9 cellular contexts compared by ENCODE assay signal in genomic region chr7:46932656-46933424, GRCh38.
DNase-seq lines count a peak whose midpoint lies in the region; ATAC-seq and TF ChIP-seq lines count a peak whose summit lies in the region.
"Had no signal": no experiment of that assay in that cellular context is flagged by ENCODE, and none has a peak within 500 bp of the region (broad histone marks: within the 10 kb centered on the region; RNA-seq: fewer than 3 reads in every experiment).

No MANE protein-coding gene starts in this region.

- no peak for ATAC-seq in effector memory CD8-positive, alpha-beta T cell (replicated peaks)

- WGBS in liver, result 40% methylated on average over 7 of the region's 7 CpGs

- peak in 1 of 2 donors; percentile 42 for TF ChIP-seq RAD21 in liver (IDR thresholded peaks at IDR 0.05)

- H3K4me3 Mint-ChIP-seq in effector memory CD8-positive, alpha-beta T cell, result no peak overlapping the region

- TF ChIP-seq CTCF in liver (IDR thresholded peaks at IDR 0.05; ENCODE audit: low read depth, low read length, missing input control) (no peak), GM10266 (IDR thresholded peaks at IDR 0.05; ENCODE audit: control insufficient read depth, insufficient read depth, low read depth, missing control alignments) (no peak)

- H3K4me1 ChIP-seq in liver (ENCODE audit: control insufficient read depth in 4 of 4, insufficient read depth in 4 of 4, low read length in 3 of 4), result peaks cover 1 to 17% (median 9%) of the 10 kb centered on the region in 4 donors

- peak overlapping the region in 1 of 2 donors; percentile 18 for H3K27ac ChIP-seq in liver (ENCODE audit: low read depth in 1 of 2, low read length in 2 of 2)

- DNase-seq in ACHN (peak; percentile 21), M059J (ENCODE audit: low read depth) (peak; percentile 90), brain pericyte (ENCODE audit: low read depth, low spot score) (peak; percentile 56), GM10266 (ENCODE audit: extremely low spot score) (no peak), NCI-H526 treated with DMSO at 0.1 percent for 48 hours (lab: John Stamatoyannopoulos, UW) (no peak), COLO829 (ENCODE audit: low spot score) (no peak)
- DNase-seq in effector memory CD8-positive, alpha-beta T cell, result no peak
- DNase-seq: stimulated activated naive CD4-positive, alpha-beta T cell had no signal

- H3K36me3 ChIP-seq in liver (ENCODE audit: control insufficient read depth in 4 of 4, insufficient read depth in 3 of 4, low read depth in 1 of 4, low read length in 3 of 4), result no peaks in the 10 kb centered on the region

- no peak overlapping the region for H3K9ac ChIP-seq in liver (ENCODE audit: low read depth in 1 of 2, low read length in 2 of 2)

- H3K4me1 Mint-ChIP-seq in effector memory CD8-positive, alpha-beta T cell (ENCODE audit: low read depth in 2 of 2), result no peaks in the 10 kb centered on the region

- no peak overlapping the region for H3K27ac Mint-ChIP-seq in effector memory CD8-positive, alpha-beta T cell

- no peaks in the 10 kb centered on the region for H3K36me3 Mint-ChIP-seq in effector memory CD8-positive, alpha-beta T cell (ENCODE audit: insufficient read depth)

- peaks cover 0 to under 1% of the 10 kb centered on the region in 2 donors for H3K9me3 Mint-ChIP-seq in effector memory CD8-positive, alpha-beta T cell

- H3K27me3 Mint-ChIP-seq in effector memory CD8-positive, alpha-beta T cell, result no peaks in the 10 kb centered on the region

- no peaks in the 10 kb centered on the region for H3K9me3 ChIP-seq in liver (ENCODE audit: control insufficient read depth in 4 of 4, low read length in 3 of 4)

- no peaks in the 10 kb centered on the region for H3K27me3 ChIP-seq in liver (ENCODE audit: control insufficient read depth in 4 of 4, insufficient read depth in 4 of 4, low read length in 3 of 4)

- in situ Hi-C loops in ACHN (cut with HindIII; ENCODE audit: low pct_ligation_motif_present, low pct_unique_long_range_greater_than_20kb, low sequenced_read_pairs), result no loop called here

- H3K4me3 ChIP-seq in liver (ENCODE audit: low read depth in 1 of 3, low read length in 3 of 3), result no peak overlapping the region

TF ChIP-seq in liver, 16 proteins besides CTCF, POLR2A, EP300 and RAD21:
- TF ChIP-seq FOXA2 (IDR thresholded peaks at IDR 0.05) (no peak), GABPA (IDR thresholded peaks at IDR 0.05 in 1 of 2, conservative IDR thresholded peaks at IDR 0.05 in 1 of 2) (no peak), HNF4A (conservative IDR thresholded peaks at IDR 0.05) (peak in 1 of 2 donors; percentile 21), JUND (IDR thresholded peaks at IDR 0.05) (peak; percentile 18 to 20), EGR1 (IDR thresholded peaks at IDR 0.05; ENCODE audit: low read depth in 2 of 2) (no peak), RXRA (IDR thresholded peaks at IDR 0.05) (peak in 1 of 2 donors; percentile 56), TAF1 (conservative IDR thresholded peaks at IDR 0.05) (no peak), FOXA1 (IDR thresholded peaks at IDR 0.05) (no peak), YY1 (IDR thresholded peaks at IDR 0.05) (peak; percentile 64), HNF4G (IDR thresholded peaks at IDR 0.05) (no peak), NR2F2 (IDR thresholded peaks at IDR 0.05) (peak; percentile 63), ZBTB33 (IDR thresholded peaks at IDR 0.05) (no peak), SP1 (IDR thresholded peaks at IDR 0.05) (no peak)
- TF ChIP-seq, protein P1, sequence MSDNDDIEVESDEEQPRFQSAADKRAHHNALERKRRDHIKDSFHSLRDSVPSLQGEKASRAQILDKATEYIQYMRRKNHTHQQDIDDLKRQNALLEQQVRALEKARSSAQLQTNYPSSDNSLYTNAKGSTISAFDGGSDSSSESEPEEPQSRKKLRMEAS (IDR thresholded peaks at IDR 0.05), result no peak
- TF ChIP-seq, protein P2, sequence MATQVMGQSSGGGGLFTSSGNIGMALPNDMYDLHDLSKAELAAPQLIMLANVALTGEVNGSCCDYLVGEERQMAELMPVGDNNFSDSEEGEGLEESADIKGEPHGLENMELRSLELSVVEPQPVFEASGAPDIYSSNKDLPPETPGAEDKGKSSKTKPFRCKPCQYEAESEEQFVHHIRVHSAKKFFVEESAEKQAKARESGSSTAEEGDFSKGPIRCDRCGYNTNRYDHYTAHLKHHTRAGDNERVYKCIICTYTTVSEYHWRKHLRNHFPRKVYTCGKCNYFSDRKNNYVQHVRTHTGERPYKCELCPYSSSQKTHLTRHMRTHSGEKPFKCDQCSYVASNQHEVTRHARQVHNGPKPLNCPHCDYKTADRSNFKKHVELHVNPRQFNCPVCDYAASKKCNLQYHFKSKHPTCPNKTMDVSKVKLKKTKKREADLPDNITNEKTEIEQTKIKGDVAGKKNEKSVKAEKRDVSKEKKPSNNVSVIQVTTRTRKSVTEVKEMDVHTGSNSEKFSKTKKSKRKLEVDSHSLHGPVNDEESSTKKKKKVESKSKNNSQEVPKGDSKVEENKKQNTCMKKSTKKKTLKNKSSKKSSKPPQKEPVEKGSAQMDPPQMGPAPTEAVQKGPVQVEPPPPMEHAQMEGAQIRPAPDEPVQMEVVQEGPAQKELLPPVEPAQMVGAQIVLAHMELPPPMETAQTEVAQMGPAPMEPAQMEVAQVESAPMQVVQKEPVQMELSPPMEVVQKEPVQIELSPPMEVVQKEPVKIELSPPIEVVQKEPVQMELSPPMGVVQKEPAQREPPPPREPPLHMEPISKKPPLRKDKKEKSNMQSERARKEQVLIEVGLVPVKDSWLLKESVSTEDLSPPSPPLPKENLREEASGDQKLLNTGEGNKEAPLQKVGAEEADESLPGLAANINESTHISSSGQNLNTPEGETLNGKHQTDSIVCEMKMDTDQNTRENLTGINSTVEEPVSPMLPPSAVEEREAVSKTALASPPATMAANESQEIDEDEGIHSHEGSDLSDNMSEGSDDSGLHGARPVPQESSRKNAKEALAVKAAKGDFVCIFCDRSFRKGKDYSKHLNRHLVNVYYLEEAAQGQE (IDR thresholded peaks at IDR 0.05), result no peak
- TF ChIP-seq, protein P3, sequence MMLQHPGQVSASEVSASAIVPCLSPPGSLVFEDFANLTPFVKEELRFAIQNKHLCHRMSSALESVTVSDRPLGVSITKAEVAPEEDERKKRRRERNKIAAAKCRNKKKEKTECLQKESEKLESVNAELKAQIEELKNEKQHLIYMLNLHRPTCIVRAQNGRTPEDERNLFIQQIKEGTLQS (IDR thresholded peaks at IDR 0.05), result peak; percentile 77

Comparison
In these comparisons a context has a peak if more than half of its experiments do, and no peak if none do; other contexts are left out.
1. DNase-seq: peak in ACHN (single experiment), M059J (single experiment) and brain pericyte (single experiment); none in effector memory CD8-positive, alpha-beta T cell (0 of 3), GM10266 (single experiment), NCI-H526 treated with DMSO at 0.1 percent for 48 hours (single experiment) and COLO829 (single experiment).